ENCODE assay signal across 10 cellular contexts in genomic region chr9:7342229-7342628, GRCh38.
DNase-seq lines count a peak whose midpoint lies in the region; ATAC-seq, FAIRE-seq and TF ChIP-seq lines count a peak whose summit lies in the region.
"Had no signal": no experiment of that assay in that cellular context is flagged by ENCODE, and none has a peak within 500 bp of the region (broad histone marks: within the 10 kb centered on the region; RNA-seq: fewer than 3 reads in every experiment).

No MANE protein-coding gene starts in this region.

- DNase-seq in GM12891 (ENCODE audit: insufficient read length, low spot score) (no peak), fibroblast of mammary gland (ENCODE audit: low read depth) (no peak), GM13976 (ENCODE audit: low spot score) (no peak), T-helper 9 cell (no peak), NCI-H187 (lab: John Stamatoyannopoulos, UW) (no peak)
- DNase-seq in activated CD4-positive, alpha-beta T cell treated with anti-CD3 and anti-CD28 coated beads, Interleukin-2, amount 50 U/mL, for 1 hour, result no peak
- DNase-seq: kidney glomerular epithelial cell had no signal

- TF ChIP-seq CTCF in fibroblast of mammary gland (conservative IDR thresholded peaks at IDR 0.05; ENCODE audit: control insufficient read depth, insufficient read depth, low read depth, low read length) (peak; percentile 29), GM13976 (IDR thresholded peaks at IDR 0.05; ENCODE audit: borderline replicate concordance, control extremely low read depth, extremely low read depth, insufficient read depth, missing control alignments) (no peak)

- in situ Hi-C loops in GM13976 (cut with MboI; ENCODE audit: low sequenced_read_pairs, unreplicated experiment), result no loop called here

- peak; percentile 76 for ATAC-seq in GM21526 (IDR thresholded peaks at IDR 0.05; ENCODE audit: low FRiP score, unreplicated experiment)
- ATAC-seq in HG03457 (IDR thresholded peaks at IDR 0.05; ENCODE audit: unreplicated experiment), result peak; percentile 68

- no peak overlapping the region for H3K4me3 ChIP-seq in fibroblast of mammary gland (ENCODE audit: control insufficient read depth, low read depth, low read length)

- TF ChIP-seq POLR2A in GM12891 (IDR thresholded peaks at IDR 0.05; ENCODE audit: low read depth, low read length), result no peak

- FAIRE-seq in GM12891 (lab: Jason Lieb, UNC), result no peak
- FAIRE-seq: bronchial epithelial cell had no signal

TF ChIP-seq in GM12891, 5 proteins besides CTCF, POLR2A, EP300 and RAD21:
- TF ChIP-seq SPI1 (IDR thresholded peaks at IDR 0.05; ENCODE audit: low read depth, low read length), result peak; percentile 67
- no peak for TF ChIP-seq POU2F2 (IDR thresholded peaks at IDR 0.05; ENCODE audit: low read depth, low read length)
